ENCODE assay signal across 8 cellular contexts in the genomic region with DNA sequence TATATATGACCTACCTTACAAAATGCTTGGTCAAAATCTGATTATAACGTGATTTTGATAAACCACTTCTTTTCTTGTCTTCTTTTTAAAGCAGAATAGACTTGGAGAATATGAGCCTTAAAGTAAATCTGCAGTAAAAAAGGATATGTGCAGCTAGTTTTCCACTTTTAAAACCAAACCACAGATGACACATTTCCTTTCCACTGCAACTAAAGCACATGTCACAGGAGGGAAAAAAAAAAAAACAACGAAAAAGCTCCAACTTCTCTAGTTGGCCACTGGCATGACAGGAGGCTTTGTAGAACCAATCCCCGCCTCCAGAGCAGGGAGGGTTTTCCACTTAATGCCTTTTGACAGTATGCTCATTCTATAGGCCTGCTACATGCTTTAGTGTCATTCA. TPM values are rescaled to one million over a fixed set of nuclear protein-coding genes. Genes with fewer than 3 reads are reported as not detected.
DNase-seq lines count a peak whose midpoint lies in the region; ATAC-seq, FAIRE-seq and TF ChIP-seq lines count a peak whose summit lies in the region.

A gene with protein sequence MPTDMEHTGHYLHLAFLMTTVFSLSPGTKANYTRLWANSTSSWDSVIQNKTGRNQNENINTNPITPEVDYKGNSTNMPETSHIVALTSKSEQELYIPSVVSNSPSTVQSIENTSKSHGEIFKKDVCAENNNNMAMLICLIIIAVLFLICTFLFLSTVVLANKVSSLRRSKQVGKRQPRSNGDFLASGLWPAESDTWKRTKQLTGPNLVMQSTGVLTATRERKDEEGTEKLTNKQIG (minus strand): TSS at position 142 of the 400 bp plus-strand sequence. CDS start 2,609 bp downstream, outside the sequence.

- H3K79me2 ChIP-seq in HepG2 (ENCODE audit: insufficient read depth, low read length), result no peaks in the 10 kb centered on the region

- H3K27ac ChIP-seq in liver (ENCODE audit: low read depth in 1 of 2, low read length in 2 of 2) (peak within 1 kb of the TSS in 1 of 2 donors; percentile 59), HepG2 (ENCODE audit: extremely low read length, insufficient read depth, low read length) (no peak within 1 kb of the TSS)

- peak within 1 kb of the TSS; percentile 98 for H3K27ac Mint-ChIP-seq in activated naive CD8-positive, alpha-beta T cell treated with anti-CD3 and anti-CD28 coated beads, Interleukin-2, amount 50 U/mL, for 24 hours

- in situ Hi-C loops in HepG2 (cut with HindIII; ENCODE audit: extremely low pct_ligation_motif_present, low pct_unique_long_range_greater_than_20kb), result no loop called here

- H3K27me3 Mint-ChIP-seq in activated naive CD8-positive, alpha-beta T cell treated with anti-CD3 and anti-CD28 coated beads, Interleukin-2, amount 50 U/mL, for 24 hours, result no peaks in the 10 kb centered on the region

- H3K4me1 Mint-ChIP-seq in activated naive CD8-positive, alpha-beta T cell treated with anti-CD3 and anti-CD28 coated beads, Interleukin-2, amount 50 U/mL, for 24 hours, result peaks cover 44% of the 10 kb centered on the region

- H3K27me3 ChIP-seq in liver (ENCODE audit: control insufficient read depth in 4 of 4, insufficient read depth in 4 of 4, low read length in 3 of 4) (no peaks in the 10 kb centered on the region), HepG2 (ENCODE audit: control insufficient read depth in 1 of 2, insufficient read depth in 2 of 2, low read length in 2 of 2) (no peaks in the 10 kb centered on the region)

- peaks cover 28% of the 10 kb centered on the region for H3K36me3 Mint-ChIP-seq in activated naive CD8-positive, alpha-beta T cell treated with anti-CD3 and anti-CD28 coated beads, Interleukin-2, amount 50 U/mL, for 24 hours (ENCODE audit: low read depth)

- TF ChIP-seq RAD21 in liver (IDR thresholded peaks at IDR 0.05) (peak in 1 of 2 donors; percentile 6), HepG2 (CRISPR knock-in tag; IDR thresholded peaks at IDR 0.05) (no peak)

- H3K4me3 Mint-ChIP-seq in activated naive CD8-positive, alpha-beta T cell treated with anti-CD3 and anti-CD28 coated beads, Interleukin-2, amount 50 U/mL, for 24 hours, result peak within 1 kb of the TSS; percentile 86

- 75% methylated on average over 3 of the region's 3 CpGs for WGBS in liver
- 95% methylated on average over 3 of the region's 3 CpGs for WGBS in HepG2 (ENCODE audit: low lambda C conversion rate)

- H3K4me1 ChIP-seq in liver (ENCODE audit: control insufficient read depth in 4 of 4, insufficient read depth in 4 of 4, low read length in 3 of 4) (no peaks in the 10 kb centered on the region), HepG2 (ENCODE audit: insufficient read depth, low read length) (no peaks in the 10 kb centered on the region)

- no TSS peak for BruUV-seq in HepG2 (replicated peaks; lab: Mats Ljungman, UMichigan)

- FAIRE-seq in HepG2 (lab: Jason Lieb, UNC), result no peak

- no peaks in the 10 kb centered on the region for H4K20me1 ChIP-seq in HepG2 (ENCODE audit: insufficient read depth, low read length)

- DNase-seq in HepG2 (ENCODE audit: low spot score) (no peak), SW480 (ENCODE audit: low spot score) (peak; percentile 14), inferior parietal cortex (ENCODE audit: extremely low spot score) (peak; percentile 85), NCI-H774 (lab: John Stamatoyannopoulos, UW) (no peak)
- peak; percentile 72 for DNase-seq in activated naive CD8-positive, alpha-beta T cell treated with anti-CD3 and anti-CD28 coated beads, Interleukin-2, amount 50 U/mL, for 24 hours
- peak; percentile 57 to 70 for DNase-seq in stimulated activated CD4-positive, alpha-beta T cell treated with anti-CD3 and anti-CD28 coated beads, Interleukin-4, amount 100 ng/mL, for 48 hours (ENCODE audit: low read depth in 2 of 2)

- TF ChIP-seq EP300 in HepG2 (IDR thresholded peaks at IDR 0.05; ENCODE audit: low read depth in 2 of 2, low read length in 2 of 2), result no peak
- no peak for TF ChIP-seq EP300 in HepG2 (CRISPR knock-in tag; IDR thresholded peaks at IDR 0.05; ENCODE audit: borderline replicate concordance)

- CTCF ChIA-PET in HepG2 (lab: Yijun Ruan, JAX; ENCODE audit: low intra/inter-chr PET ratio, low total read pairs), result no interaction called here

- POLR2A ChIA-PET in HepG2 (lab: Yijun Ruan, JAX), result no interaction called here

- H3K36me3 ChIP-seq in liver (ENCODE audit: control insufficient read depth in 4 of 4, insufficient read depth in 3 of 4, low read depth in 1 of 4, low read length in 3 of 4), result peaks cover 0 to 4% (median 1%) of the 10 kb centered on the region in 4 donors
- peaks cover 0 to 7% of the 10 kb centered on the region in 2 experiments; a peak in 3 of 5 replicates for H3K36me3 ChIP-seq in HepG2 (replicated peaks in 1 of 2; ENCODE audit: control insufficient read depth in 1 of 2, insufficient read depth in 2 of 2, low read length in 2 of 2)

- ATAC-seq in HepG2 (no peak), HG03520 (IDR thresholded peaks at IDR 0.05; ENCODE audit: unreplicated experiment) (no peak)
- peak; percentile 98 for ATAC-seq in activated naive CD8-positive, alpha-beta T cell treated with anti-CD3 and anti-CD28 coated beads, Interleukin-2, amount 50 U/mL, for 24 hours

- H3K4me2 ChIP-seq in HepG2 (ENCODE audit: low read depth, low read length), result no peak within 1 kb of the TSS

- no peak within 1 kb of the TSS for H2AFZ ChIP-seq in HepG2 (ENCODE audit: low read length)

- H3K9me3 Mint-ChIP-seq in activated naive CD8-positive, alpha-beta T cell treated with anti-CD3 and anti-CD28 coated beads, Interleukin-2, amount 50 U/mL, for 24 hours, result no peaks in the 10 kb centered on the region

- H3K4me3 ChIP-seq in liver (ENCODE audit: low read depth in 1 of 3, low read length in 3 of 3) (peak within 1 kb of the TSS in 1 of 3 donors; percentile 25), HepG2 (replicated peaks in 1 of 3; ENCODE audit: insufficient read depth in 1 of 3, low read depth in 2 of 3, low read length in 3 of 3) (no peak within 1 kb of the TSS)

- TF ChIP-seq CTCF in liver (IDR thresholded peaks at IDR 0.05; ENCODE audit: low read depth, low read length, missing input control) (no peak), HepG2 (CRISPR knock-in tag; IDR thresholded peaks at IDR 0.05) (no peak)

- intact Hi-C loops in HepG2 (cut with micrococcal nuclease; ENCODE audit: unreplicated experiment), result no loop called here

- H3K9ac ChIP-seq in liver (ENCODE audit: low read depth in 1 of 2, low read length in 2 of 2) (peak within 1 kb of the TSS; percentile 38 to 76), HepG2 (ENCODE audit: insufficient read depth, low read depth, low read length) (no peak within 1 kb of the TSS)

- no peak for TF ChIP-seq POLR2A in HepG2 (IDR thresholded peaks at IDR 0.05; ENCODE audit: insufficient read depth in 1 of 2, low read depth in 2 of 2, low read length in 2 of 2)

- H3K9me3 ChIP-seq in liver (ENCODE audit: control insufficient read depth in 4 of 4, low read length in 3 of 4), result no peaks in the 10 kb centered on the region
- no peaks in the 10 kb centered on the region for H3K9me3 ChIP-seq in HepG2 (ENCODE audit: low read length)

TF ChIP-seq in liver, 16 proteins besides CTCF, POLR2A, EP300 and RAD21:
- TF ChIP-seq, protein P1, sequence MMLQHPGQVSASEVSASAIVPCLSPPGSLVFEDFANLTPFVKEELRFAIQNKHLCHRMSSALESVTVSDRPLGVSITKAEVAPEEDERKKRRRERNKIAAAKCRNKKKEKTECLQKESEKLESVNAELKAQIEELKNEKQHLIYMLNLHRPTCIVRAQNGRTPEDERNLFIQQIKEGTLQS (IDR thresholded peaks at IDR 0.05), result no peak
- TF ChIP-seq, protein P2, sequence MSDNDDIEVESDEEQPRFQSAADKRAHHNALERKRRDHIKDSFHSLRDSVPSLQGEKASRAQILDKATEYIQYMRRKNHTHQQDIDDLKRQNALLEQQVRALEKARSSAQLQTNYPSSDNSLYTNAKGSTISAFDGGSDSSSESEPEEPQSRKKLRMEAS (IDR thresholded peaks at IDR 0.05), result peak; percentile 10

TF ChIP-seq in HepG2, 621 proteins besides CTCF, POLR2A, EP300 and RAD21 (continues in another document):
- no peak for TF ChIP-seq KDM2A (CRISPR knock-in tag; IDR thresholded peaks at IDR 0.05; ENCODE audit: borderline replicate concordance, low read depth)
- TF ChIP-seq MXD4 (CRISPR knock-in tag; IDR thresholded peaks at IDR 0.05), result no peak
- TF ChIP-seq, protein P1 (CRISPR knock-in tag; IDR thresholded peaks at IDR 0.05), result no peak
- TF ChIP-seq, protein P3, sequence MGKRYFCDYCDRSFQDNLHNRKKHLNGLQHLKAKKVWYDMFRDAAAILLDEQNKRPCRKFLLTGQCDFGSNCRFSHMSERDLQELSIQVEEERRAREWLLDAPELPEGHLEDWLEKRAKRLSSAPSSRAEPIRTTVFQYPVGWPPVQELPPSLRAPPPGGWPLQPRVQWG (CRISPR knock-in tag; IDR thresholded peaks at IDR 0.05; ENCODE audit: borderline replicate concordance, low read depth), result no peak

RNA-seq across cellular contexts. Expression of the gene that starts here (rescaled TPM):
- total RNA-seq in liver (1 to 10 TPM; 2.1 to 2.8 TPM), HepG2 (2016; rRNA removed; fragmentation: Illumina TruSeq; extraction: Trizol) (not detected in 2 replicates)
- polyA plus RNA-seq in liver (1 to 10 TPM; 1.1 to 2.0 TPM), HepG2 (2011; rRNA removed) (not detected in 2 replicates)
- not detected in 2 replicates for total RNA-seq in HepG2 (2016; cell fraction: cytosol; rRNA removed; fragmentation: Illumina TruSeq; extraction: Trizol; ENCODE audit: low read depth)
- not detected in 2 replicates for total RNA-seq in HepG2 (2016; cell fraction: insoluble cytoplasmic fraction; rRNA removed; fragmentation: Illumina TruSeq; extraction: Trizol)
- total RNA-seq in HepG2 (2016; cell fraction: membrane; rRNA removed; fragmentation: Illumina TruSeq; extraction: Trizol), result not detected in 2 replicates
- not detected in 2 replicates for total RNA-seq in HepG2 (2016; cell fraction: nucleus; rRNA removed; fragmentation: Illumina TruSeq; extraction: Trizol)
- not detected in 2 replicates for polyA plus RNA-seq in HepG2 (2011; cell fraction: cytosol; rRNA removed)
- not detected in 2 replicates for polyA plus RNA-seq in HepG2 (2011; cell fraction: nucleus; rRNA removed)
- polyA plus RNA-seq in HepG2 (2012), result not detected in 2 replicates
- not detected in 2 replicates for polyA plus RNA-seq in HepG2 (2016; cell fraction: cytosol; fragmentation: Illumina TruSeq; extraction: Trizol; ENCODE audit: low read depth)
- not detected in 2 replicates for polyA plus RNA-seq in HepG2 (2016; cell fraction: insoluble cytoplasmic fraction; fragmentation: Illumina TruSeq; extraction: Trizol; ENCODE audit: low read depth)
- polyA plus RNA-seq in HepG2 (2016; cell fraction: membrane; fragmentation: Illumina TruSeq; extraction: Trizol; ENCODE audit: low read depth), result not detected in 2 replicates
- not detected in 2 replicates for polyA plus RNA-seq in HepG2 (2016; cell fraction: nucleus; fragmentation: Illumina TruSeq; extraction: Trizol; ENCODE audit: insufficient read depth, low read depth)
- not detected in 2 replicates for polyA minus RNA-seq in HepG2 (2011; rRNA and poly(A)+ RNA removed; ENCODE audit: low replicate concordance)
- not detected in 2 replicates for polyA minus RNA-seq in HepG2 (2011; cell fraction: cytosol; rRNA and poly(A)+ RNA removed)
- polyA minus RNA-seq in HepG2 (2011; cell fraction: nucleus; rRNA and poly(A)+ RNA removed), result not detected in 2 replicates

Comparison
In these comparisons a context has a peak if more than half of its experiments do, and no peak if none do; other contexts are left out.
1. DNase-seq: peak in SW480 (single experiment), activated naive CD8-positive, alpha-beta T cell treated with anti-CD3 and anti-CD28 coated beads, Interleukin-2, amount 50 U/mL, for 24 hours (single experiment), inferior parietal cortex (single experiment) and stimulated activated CD4-positive, alpha-beta T cell treated with anti-CD3 and anti-CD28 coated beads, Interleukin-4, amount 100 ng/mL, for 48 hours (2 of 2); none in HepG2 (single experiment) and NCI-H774 (single experiment).